In the genomic region with DNA sequence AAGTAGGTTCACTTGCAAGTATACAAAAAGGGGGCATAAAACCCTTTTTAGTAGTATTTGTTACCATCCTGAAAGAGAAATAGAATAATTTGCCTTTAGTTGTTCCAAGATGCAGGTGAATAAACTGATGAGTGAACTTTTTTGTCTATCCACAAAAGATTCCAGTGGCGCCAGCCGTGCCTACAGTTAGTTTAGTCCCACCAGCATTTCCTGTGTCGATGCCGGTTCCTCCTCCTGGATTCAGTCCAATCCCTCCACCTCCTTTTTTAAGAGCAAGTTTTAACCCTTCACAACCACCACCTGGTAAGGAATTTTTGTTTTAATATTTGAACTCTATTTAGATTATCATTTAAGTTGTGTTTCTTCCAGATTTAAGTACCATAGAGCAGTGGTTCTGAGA, we compare ENCODE assay signal across 30 cellular contexts.
DNase-seq lines count a peak whose midpoint lies in the region; ATAC-seq, FAIRE-seq and TF ChIP-seq lines count a peak whose summit lies in the region.
"Had no signal": no experiment of that assay in that cellular context is flagged by ENCODE, and none has a peak within 500 bp of the region (broad histone marks: within the 10 kb centered on the region; RNA-seq: fewer than 3 reads in every experiment).

No MANE protein-coding gene starts in this region.

- FAIRE-seq in endothelial cell of umbilical vein (lab: Jason Lieb, UNC) (no peak), urothelium cell line (lab: Jason Lieb, UNC) (no peak)
- FAIRE-seq: HTR-8/SVneo had no signal

- no TSS peak for BruUV-seq in endothelial cell of umbilical vein (replicated peaks; lab: Mats Ljungman, UMichigan)

- TF ChIP-seq CTCF in endothelial cell of umbilical vein (IDR thresholded peaks at IDR 0.05; ENCODE audit: extremely low read depth in 1 of 2, insufficient read depth in 1 of 2, low read depth in 1 of 2, low read length in 2 of 2): no peak
- no peak for TF ChIP-seq CTCF in stomach (IDR thresholded peaks at IDR 0.05)

- peaks cover 13% of the 10 kb centered on the region for H3K4me1 ChIP-seq in endothelial cell of umbilical vein (ENCODE audit: control insufficient read depth, extremely low read depth, insufficient read depth, low read length)
- peaks cover 2% of the 10 kb centered on the region for H3K4me1 ChIP-seq in mesenchymal stem cell (ENCODE audit: control insufficient read depth, insufficient read depth, low read depth, low read length)
- H3K4me1 ChIP-seq in stomach: peaks cover 0 to 20% (median 7%) of the 10 kb centered on the region in 4 donors
- H3K4me1 ChIP-seq: foreskin keratinocyte had no signal

- H3K36me3 ChIP-seq in endothelial cell of umbilical vein (ENCODE audit: control insufficient read depth in 2 of 2, extremely low read depth in 1 of 2, insufficient read depth in 2 of 2, low read length in 2 of 2): peaks cover 0 to 17% of the 10 kb centered on the region in 2 experiments
- peaks cover 17 to 91% of the 10 kb centered on the region in 2 experiments for H3K36me3 ChIP-seq in mesenchymal stem cell (ENCODE audit: control insufficient read depth in 1 of 2, insufficient read depth in 2 of 2, low read depth in 1 of 2, low read length in 2 of 2)
- H3K36me3 ChIP-seq in stomach: peaks cover 41 to 90% (median 81%) of the 10 kb centered on the region in 4 donors

- H3K4me3 ChIP-seq in endothelial cell of umbilical vein (replicated peaks in 1 of 3; ENCODE audit: insufficient read depth in 1 of 3, low read depth in 1 of 3, low read length in 3 of 3): no peak overlapping the region
- H3K4me3 ChIP-seq in mesenchymal stem cell (ENCODE audit: insufficient read depth in 1 of 2, low read depth in 1 of 2, low read length in 2 of 2): no peak overlapping the region
- no peak overlapping the region for H3K4me3 ChIP-seq in stomach
- H3K4me3 ChIP-seq: HAP-1, lower lobe of right lung, spleen, tibial nerve had no signal

- TF ChIP-seq EP300 in stomach (IDR thresholded peaks at IDR 0.05): no peak

- peaks cover 28% of the 10 kb centered on the region for H3K79me1 ChIP-seq in mesenchymal stem cell (replicated peaks; ENCODE audit: low read length, poor library complexity, severe bottlenecking)

- intact Hi-C loops in left ventricle myocardium superior (cut with micrococcal nuclease): no loop called here
- intact Hi-C loops in Right ventricle myocardium inferior (cut with DNase I): no loop called here
- intact Hi-C loops in endothelial cell of umbilical vein (cut with micrococcal nuclease): no loop called here
- intact Hi-C loops in stomach (cut with DNase I; ENCODE audit: low total_unique reads): no loop called here

- H3K27me3 ChIP-seq in endothelial cell of umbilical vein (ENCODE audit: control insufficient read depth in 2 of 2, insufficient read depth in 2 of 2, low read length in 2 of 2) (no peaks in the 10 kb centered on the region), mesenchymal stem cell (ENCODE audit: control insufficient read depth in 1 of 2, insufficient read depth in 1 of 2, low read length in 2 of 2) (no peaks in the 10 kb centered on the region), stomach (no peaks in the 10 kb centered on the region)
- H3K27me3 ChIP-seq: foreskin keratinocyte, spleen, tibial nerve had no signal

- dilution Hi-C loops in endothelial cell of umbilical vein (cut with MboI; ENCODE audit: extremely low pct_ligation_motif_present, low sequenced_read_pairs): no loop called here

- H3K14ac ChIP-seq in mesenchymal stem cell (ENCODE audit: low read length in 2 of 2): no peak overlapping the region

- H3K9ac ChIP-seq in endothelial cell of umbilical vein (replicated peaks; ENCODE audit: extremely low read depth, insufficient read depth, low read length): no peak overlapping the region
- no peak overlapping the region for H3K9ac ChIP-seq in mesenchymal stem cell (ENCODE audit: low read length)

- WGBS in mesenchymal stem cell: 70% methylated on average over 4 of the region's 4 CpGs
- 10 to 17% (median 13%) methylated on average over 4 of the region's 4 CpGs for WGBS in stomach, 5 donors

- no peaks in the 10 kb centered on the region for H3K9me3 ChIP-seq in endothelial cell of umbilical vein (replicated peaks; ENCODE audit: control insufficient read depth, insufficient read depth, low read length)
- no peaks in the 10 kb centered on the region for H3K9me3 ChIP-seq in mesenchymal stem cell (ENCODE audit: control insufficient read depth, low read length)
- no peaks in the 10 kb centered on the region for H3K9me3 ChIP-seq in stomach
- H3K9me3 ChIP-seq: HAP-1, lower lobe of right lung, spleen, tibial nerve had no signal

- H3K4me2 ChIP-seq in endothelial cell of umbilical vein (ENCODE audit: insufficient read depth, low read length) (peak overlapping the region; percentile 9), mesenchymal stem cell (ENCODE audit: low read length, poor library complexity, severe bottlenecking) (no peak overlapping the region)

- H4K91ac ChIP-seq in mesenchymal stem cell (ENCODE audit: low read length): no peak overlapping the region

- H2AFZ ChIP-seq in endothelial cell of umbilical vein (ENCODE audit: low read depth, low read length) (no peak overlapping the region), mesenchymal stem cell (ENCODE audit: low read depth, low read length) (no peak overlapping the region)

- CTCF ChIA-PET in endothelial cell of umbilical vein (lab: Charles Lee): interaction anchor here (1.0 kb wide), 1 partner anchor 17 kb away, joined by 3 read pairs; no protein-coding TSS in a partner anchor

- DNase-seq in left ventricle myocardium superior (no peak), Right ventricle myocardium inferior (ENCODE audit: missing footprints) (no peak), RPMI7951 (ENCODE audit: low read depth) (peak; percentile 9), endothelial cell of umbilical vein (ENCODE audit: low read depth, low spot score) (peak; percentile 26), urothelium cell line (ENCODE audit: low spot score) (peak; percentile 7), mesenchymal stem cell (no peak), stomach (no peak)
- DNase-seq in natural killer cell treated with Interleukin-12 subunit alpha and Interleukin-12 subunit beta and Interleukin-15 and Interleukin-18, amount 100 ng/mL, for 72 hours (ENCODE audit: low spot score): no peak
- DNase-seq: activated B cell treated with CpG ODN at 0.5 μM for 24 hours; activated CD4-positive, alpha-beta memory T cell treated with anti-CD3 and anti-CD28 coated beads for 36 hours; activated effector memory CD4-positive, alpha-beta T cell treated with anti-CD3 and anti-CD28 coated beads, Interleukin-2, amount 50 U/mL, for 16 hours; caudate nucleus; CD4-positive, alpha-beta memory T cell; DMS153; foreskin keratinocyte; hypothalamus; islet precursor cell; lower lobe of right lung; NCI-H2107; NCI-H510A treated with DMSO at 0.1 percent for 48 hours; occipital lobe; RPMI8226; spleen; stimulated activated CD4-positive, alpha-beta T cell treated with anti-CD3 and anti-CD28 coated beads, Interleukin-4, amount 100 ng/mL, for 1 hour; T1000 had no signal

- H3K4ac ChIP-seq in mesenchymal stem cell (ENCODE audit: low read depth in 1 of 2, low read length in 2 of 2): no peak overlapping the region

- no peak overlapping the region for H3K4me3 Mint-ChIP-seq in natural killer cell treated with Interleukin-12 subunit alpha and Interleukin-12 subunit beta and Interleukin-15 and Interleukin-18, amount 100 ng/mL, for 72 hours
- H3K4me3 Mint-ChIP-seq: activated B cell treated with CpG ODN at 0.5 μM for 24 hours; activated CD4-positive, alpha-beta memory T cell treated with anti-CD3 and anti-CD28 coated beads for 36 hours; CD4-positive, alpha-beta memory T cell; stimulated activated naive CD8-positive, alpha-beta T cell treated with anti-CD3 and anti-CD28 coated beads, Interleukin-15, Interleukin-2, amounts not matched to agents 100 ng/mL and 50 ng/mL, for 24 hours had no signal

- H3K27ac Mint-ChIP-seq in natural killer cell treated with Interleukin-12 subunit alpha and Interleukin-12 subunit beta and Interleukin-15 and Interleukin-18, amount 100 ng/mL, for 72 hours: no peak overlapping the region
- H3K27ac Mint-ChIP-seq: activated CD4-positive, alpha-beta memory T cell treated with anti-CD3 and anti-CD28 coated beads for 36 hours; stimulated activated naive CD8-positive, alpha-beta T cell treated with anti-CD3 and anti-CD28 coated beads, Interleukin-15, Interleukin-2, amounts not matched to agents 100 ng/mL and 50 ng/mL, for 24 hours had no signal

- H4K8ac ChIP-seq in mesenchymal stem cell (ENCODE audit: low read length): no peak overlapping the region

- POLR2A ChIA-PET in endothelial cell of umbilical vein (lab: Charles Lee): no interaction called here

- H4K20me1 ChIP-seq in endothelial cell of umbilical vein (replicated peaks; ENCODE audit: control insufficient read depth, extremely low read depth, insufficient read depth, low read length): no peaks in the 10 kb centered on the region

- H3K9me1 ChIP-seq in endothelial cell of umbilical vein (replicated peaks; ENCODE audit: control insufficient read depth, extremely low read depth, insufficient read depth, low read length): no peaks in the 10 kb centered on the region

- H3K27me3 Mint-ChIP-seq in natural killer cell treated with Interleukin-12 subunit alpha and Interleukin-12 subunit beta and Interleukin-15 and Interleukin-18, amount 100 ng/mL, for 72 hours: no peaks in the 10 kb centered on the region
- H3K27me3 Mint-ChIP-seq: activated B cell treated with CpG ODN at 0.5 μM for 24 hours; activated CD4-positive, alpha-beta memory T cell treated with anti-CD3 and anti-CD28 coated beads for 36 hours; CD4-positive, alpha-beta memory T cell; stimulated activated naive CD8-positive, alpha-beta T cell treated with anti-CD3 and anti-CD28 coated beads, Interleukin-15, Interleukin-2, amounts not matched to agents 100 ng/mL and 50 ng/mL, for 24 hours had no signal

- H3K36me3 Mint-ChIP-seq in natural killer cell treated with Interleukin-12 subunit alpha and Interleukin-12 subunit beta and Interleukin-15 and Interleukin-18, amount 100 ng/mL, for 72 hours: peaks cover 25% of the 10 kb centered on the region

- H3K23ac ChIP-seq in mesenchymal stem cell (ENCODE audit: low read length in 2 of 2): no peak overlapping the region

- no peak overlapping the region for H2BK120ac ChIP-seq in mesenchymal stem cell (ENCODE audit: low read depth, low read length)

- peaks cover 11 to 19% of the 10 kb centered on the region in 2 donors for H3K4me1 Mint-ChIP-seq in natural killer cell treated with Interleukin-12 subunit alpha and Interleukin-12 subunit beta and Interleukin-15 and Interleukin-18, amount 100 ng/mL, for 72 hours (ENCODE audit: low read depth in 2 of 2)

- H2BK12ac ChIP-seq in mesenchymal stem cell (ENCODE audit: low read length in 2 of 2): no peak overlapping the region

- no peak overlapping the region for H3K18ac ChIP-seq in mesenchymal stem cell (ENCODE audit: low read depth in 1 of 2, low read length in 2 of 2)

- H3K79me2 ChIP-seq in endothelial cell of umbilical vein (ENCODE audit: control insufficient read depth, insufficient read depth, low read length): peaks cover 7% of the 10 kb centered on the region

- ATAC-seq in left ventricle myocardium superior (peak; percentile 28), Right ventricle myocardium inferior (no peak)
- no peak for ATAC-seq in natural killer cell treated with Interleukin-12 subunit alpha and Interleukin-12 subunit beta and Interleukin-15 and Interleukin-18, amount 100 ng/mL, for 72 hours
- ATAC-seq: foreskin keratinocyte, lower lobe of right lung had no signal

- H3K9me3 Mint-ChIP-seq in natural killer cell treated with Interleukin-12 subunit alpha and Interleukin-12 subunit beta and Interleukin-15 and Interleukin-18, amount 100 ng/mL, for 72 hours: no peaks in the 10 kb centered on the region
- H3K9me3 Mint-ChIP-seq: activated B cell treated with CpG ODN at 0.5 μM for 24 hours; activated CD4-positive, alpha-beta memory T cell treated with anti-CD3 and anti-CD28 coated beads for 36 hours; CD4-positive, alpha-beta memory T cell; stimulated activated naive CD8-positive, alpha-beta T cell treated with anti-CD3 and anti-CD28 coated beads, Interleukin-15, Interleukin-2, amounts not matched to agents 100 ng/mL and 50 ng/mL, for 24 hours had no signal

- H2AK5ac ChIP-seq in mesenchymal stem cell (ENCODE audit: low read length, severe bottlenecking): no peak overlapping the region

- no peak overlapping the region for H2BK15ac ChIP-seq in mesenchymal stem cell (ENCODE audit: low read depth, poor library complexity, severe bottlenecking)

- H2BK5ac ChIP-seq in mesenchymal stem cell (ENCODE audit: low read depth, low read length, poor library complexity, severe bottlenecking): no peak overlapping the region

- peak overlapping the region; percentile 22 for H3K27ac ChIP-seq in endothelial cell of umbilical vein (ENCODE audit: insufficient read depth, low read depth, low read length)
- H3K27ac ChIP-seq in mesenchymal stem cell (ENCODE audit: low read length, poor library complexity, severe bottlenecking): no peak overlapping the region
- no peak overlapping the region for H3K27ac ChIP-seq in stomach
- H3K27ac ChIP-seq: epithelial cell of prostate, foreskin keratinocyte, lower lobe of right lung, spleen, tibial nerve had no signal

- TF ChIP-seq POLR2A in endothelial cell of umbilical vein (IDR thresholded peaks at IDR 0.05; ENCODE audit: low read depth, low read length) (no peak), stomach (IDR thresholded peaks at IDR 0.05) (no peak)

Comparison
In these comparisons a context has a peak if more than half of its experiments do, and no peak if none do; other contexts are left out.
1. DNase-seq: peak in RPMI7951 (single experiment), endothelial cell of umbilical vein (single experiment) and urothelium cell line (single experiment); none in left ventricle myocardium superior (single experiment), Right ventricle myocardium inferior (single experiment), mesenchymal stem cell (single experiment), stomach (single experiment) and natural killer cell treated with Interleukin-12 subunit alpha and Interleukin-12 subunit beta and Interleukin-15 and Interleukin-18, amount 100 ng/mL, for 72 hours (single experiment).